In genomic region chr14:35807131-35807961, GRCh38 we compare ENCODE assay signal across 1 cellular context.
A peak's percentile ranks its signal among the peaks of the same experiment; 100 is the strongest.
TF ChIP-seq lines count a peak whose summit lies in the region.

No MANE protein-coding gene starts in this region.

TF ChIP-seq in HepG2, 621 proteins besides CTCF, POLR2A, EP300 and RAD21 (continued from another document and continues in another):
- TF ChIP-seq ZBTB4 (CRISPR knock-in tag; IDR thresholded peaks at IDR 0.05; ENCODE audit: borderline replicate concordance), result no peak
- TF ChIP-seq ATF1 (CRISPR knock-in tag; IDR thresholded peaks at IDR 0.05), result peak; percentile 51; the same call in 1 of the 2 replicates
- TF ChIP-seq GATA4 (IDR thresholded peaks at IDR 0.05; ENCODE audit: borderline replicate concordance, low read depth), result peak; percentile 54; the same call in 1 of the 2 replicates
- peak; percentile 68; the same call in 1 of the 2 replicates for TF ChIP-seq MLX (CRISPR knock-in tag; IDR thresholded peaks at IDR 0.05)
- TF ChIP-seq MYNN (CRISPR knock-in tag; IDR thresholded peaks at IDR 0.05; ENCODE audit: low read depth), result no peak
- TF ChIP-seq DMTF1 (CRISPR knock-in tag; IDR thresholded peaks at IDR 0.05), result no peak
- TF ChIP-seq ZNF138 (CRISPR knock-in tag; IDR thresholded peaks at IDR 0.05; ENCODE audit: low read depth), result no peak
- no peak for TF ChIP-seq ZNF513 (CRISPR knock-in tag; conservative IDR thresholded peaks at IDR 0.05)
- TF ChIP-seq CHD2 (IDR thresholded peaks at IDR 0.05; ENCODE audit: low read depth, low read length), result no peak
- peak; percentile 76 for TF ChIP-seq NCOR1 (IDR thresholded peaks at IDR 0.05; ENCODE audit: borderline replicate concordance, low read length)
- peak; percentile 99 for TF ChIP-seq FOXJ3 (CRISPR knock-in tag; IDR thresholded peaks at IDR 0.05; ENCODE audit: borderline replicate concordance)
- no peak for TF ChIP-seq TBP (CRISPR knock-in tag; IDR thresholded peaks at IDR 0.05)
- TF ChIP-seq ZNF609 (CRISPR knock-in tag; IDR thresholded peaks at IDR 0.05; ENCODE audit: borderline replicate concordance), result peak; percentile 91
- TF ChIP-seq NFAT5 (CRISPR knock-in tag; IDR thresholded peaks at IDR 0.05), result no peak
- TF ChIP-seq CENPT (CRISPR knock-in tag; IDR thresholded peaks at IDR 0.05; ENCODE audit: low read depth), result no peak
- no peak for TF ChIP-seq HIVEP1 (CRISPR knock-in tag; IDR thresholded peaks at IDR 0.05)
- TF ChIP-seq NR3C1 (CRISPR knock-in tag; IDR thresholded peaks at IDR 0.05), result no peak
- TF ChIP-seq THAP9 (CRISPR knock-in tag; IDR thresholded peaks at IDR 0.05; ENCODE audit: borderline replicate concordance), result no peak
- no peak for TF ChIP-seq ZNF770 (CRISPR knock-in tag; IDR thresholded peaks at IDR 0.05)
- no peak for TF ChIP-seq ZNF724P (CRISPR knock-in tag; IDR thresholded peaks at IDR 0.05; ENCODE audit: borderline replicate concordance)
- no peak for TF ChIP-seq PCBP1 (IDR thresholded peaks at IDR 0.05; ENCODE audit: borderline replicate concordance, low read depth, low read length)
- no peak for TF ChIP-seq ZBTB14 (CRISPR knock-in tag; IDR thresholded peaks at IDR 0.05)
- peak; percentile 83; the same call in 1 of the 2 replicates for TF ChIP-seq FOXK1 (CRISPR knock-in tag; IDR thresholded peaks at IDR 0.05; ENCODE audit: borderline replicate concordance, low read depth)
- TF ChIP-seq KLF16 (CRISPR knock-in tag; IDR thresholded peaks at IDR 0.05), result peak in 1 of 2 experiments; percentile 78; a peak in 2 of 4 replicates
- no peak for TF ChIP-seq ELF4 (CRISPR knock-in tag; IDR thresholded peaks at IDR 0.05; ENCODE audit: borderline replicate concordance)
- no peak for TF ChIP-seq ZKSCAN5 (CRISPR knock-in tag; IDR thresholded peaks at IDR 0.05)
